In the genomic region with DNA sequence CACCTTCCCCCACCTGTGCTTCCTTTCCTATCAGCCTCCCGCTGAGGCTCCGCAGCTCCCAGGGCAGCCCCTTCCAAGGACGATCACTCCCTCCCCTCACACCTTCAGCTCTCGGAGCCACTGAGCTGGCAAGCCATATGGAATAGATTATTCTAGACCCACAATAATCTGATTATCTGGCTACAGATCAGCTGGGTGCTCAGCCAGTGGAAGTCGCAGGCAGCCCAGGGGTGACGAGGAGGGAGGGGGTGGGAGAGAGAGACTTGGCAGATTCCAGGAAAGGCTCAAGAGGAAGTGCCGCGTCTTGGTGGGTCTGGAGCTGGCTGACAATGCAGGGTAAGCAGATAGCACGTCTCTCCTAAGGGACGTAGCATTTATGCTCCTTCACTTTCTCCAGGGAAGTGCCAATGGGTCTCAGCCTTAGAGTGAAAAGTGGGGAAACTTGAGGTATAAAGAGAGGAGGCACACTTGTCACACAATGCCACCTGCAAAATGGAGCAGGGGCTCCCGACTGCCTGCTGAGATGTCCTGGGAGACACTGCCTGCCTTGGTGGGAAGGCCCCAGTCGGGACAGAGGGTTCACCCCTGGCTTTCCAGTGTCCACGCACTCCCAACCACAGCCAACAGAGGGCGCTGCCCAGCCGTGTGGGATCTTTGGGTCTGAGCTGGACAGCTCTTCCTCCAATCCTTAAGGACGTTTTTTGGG, we compare ENCODE assay signal across 8 cellular contexts. TPM values are rescaled to one million over a fixed set of nuclear protein-coding genes. Genes with fewer than 3 reads are reported as not detected.
DNase-seq lines count a peak whose midpoint lies in the region; ATAC-seq, FAIRE-seq and TF ChIP-seq lines count a peak whose summit lies in the region.

No MANE protein-coding gene starts in this region.

- DNase-seq in NK-92 treated with Interleukin-12 subunit alpha and Interleukin-12 subunit beta, amount 100 ng/mL, for 24 hours (lab: John Stamatoyannopoulos, UW): peak; percentile 34
- DNase-seq in NK-92 (lab: John Stamatoyannopoulos, UW; ENCODE audit: unreplicated experiment) (no peak), HT1080 (ENCODE audit: low read depth) (peak; percentile 73), SJCRH30 (peak; percentile 60 to 88), activated gamma-delta T cell treated with Interleukin-2 at 50 U/mL for 16 hours (peak; percentile 54), glomerular endothelial cell (ENCODE audit: extremely low read depth, low read depth, low spot score) (peak; percentile 23), pancreas (peak; percentile 73 to 98 (median 89)), ureter (ENCODE audit: low spot score) (peak; percentile 87)

- H3K27ac ChIP-seq in SJCRH30: no peak overlapping the region
- H3K27ac ChIP-seq in pancreas: peak overlapping the region; percentile 40 to 86 (median 76)

- WGBS in pancreas, 2 donors: 37 to 38% methylated on average over 16 of the region's 16 CpGs

- peak; percentile 92 to 94 (median 92) for TF ChIP-seq CTCF in pancreas (IDR thresholded peaks at IDR 0.05)

- no peaks in the 10 kb centered on the region for H3K9me3 ChIP-seq in SJCRH30 (replicated peaks)
- H3K9me3 ChIP-seq in pancreas: no peaks in the 10 kb centered on the region

- no peak overlapping the region for H3K4me3 ChIP-seq in SJCRH30
- no peak overlapping the region for H3K4me3 ChIP-seq in pancreas

- 0 out of 2 replicates have a peak, but pooled peaks cover 3% of the 10 kb centered on the region for H3K27me3 ChIP-seq in SJCRH30
- H3K27me3 ChIP-seq in pancreas: no peaks in the 10 kb centered on the region

- H3K4me1 ChIP-seq in SJCRH30 (no peaks in the 10 kb centered on the region), pancreas (peaks cover 9 to 24% (median 21%) of the 10 kb centered on the region in 3 donors)

- FAIRE-seq in pancreas (lab: Jason Lieb, UNC): no peak

- H3K36me3 ChIP-seq in SJCRH30 (no peaks in the 10 kb centered on the region), pancreas (no peaks in the 10 kb centered on the region)

- peak; percentile 79 to 92 (median 88) for ATAC-seq in pancreas

- intact Hi-C loops in pancreas (cut with DNase I): no loop called here

RNA-seq across cellular contexts. Expression of a gene that starts 9.4 kb away (rescaled TPM):
- 0.72 and 1.1 TPM in 2 replicates for total RNA-seq in HT1080 (2014; rRNA removed; shearing (Covaris generic))
- 1.7 and 2.5 TPM in 2 replicates for polyA plus RNA-seq in HT1080 (2015; cell fraction: cytosol; rRNA removed)
- polyA plus RNA-seq in HT1080 (2015; cell fraction: nucleus; rRNA removed): 1.1 and 1.6 TPM in 2 replicates
- not detected in 2 replicates for total RNA-seq in SJCRH30 (2014; rRNA removed; shearing (Covaris generic))
- 0.58 and 1.5 TPM in 2 replicates for total RNA-seq in glomerular endothelial cell
- 1 to 10 TPM; 1.5 to 4.0 (median 2.4) TPM for total RNA-seq in pancreas
- 1 to 10 TPM; 1.1 to 2.1 TPM for polyA plus RNA-seq in pancreas
- total RNA-seq in ureter: 0.29 TPM

RNA-seq across cellular contexts. Expression of a gene that starts 15.7 kb away (rescaled TPM):
- total RNA-seq in HT1080 (2014; rRNA removed; shearing (Covaris generic)): not detected in 2 replicates
- polyA plus RNA-seq in HT1080 (2015; cell fraction: cytosol; rRNA removed): not detected in 2 replicates
- not detected in 2 replicates for polyA plus RNA-seq in HT1080 (2015; cell fraction: nucleus; rRNA removed)
- not detected in 2 replicates for total RNA-seq in SJCRH30 (2014; rRNA removed; shearing (Covaris generic))
- 0.15 TPM in 1 of 2 replicates, not detected in the other for total RNA-seq in glomerular endothelial cell
- total RNA-seq in pancreas: under 1 TPM in 4 of 6 donors, not detected in 2; 0.16 to 0.46 (median 0.30) TPM
- under 1 TPM in 1 of 2 donors, not detected in 1; 0.12 TPM for polyA plus RNA-seq in pancreas
- not detected for total RNA-seq in ureter

RNA-seq across cellular contexts. Expression of a gene that starts 54.2 kb away (rescaled TPM):
- total RNA-seq in HT1080 (2014; rRNA removed; shearing (Covaris generic)): 357 and 384 TPM in 2 replicates
- 340 and 361 TPM in 2 replicates for polyA plus RNA-seq in HT1080 (2015; cell fraction: cytosol; rRNA removed)
- polyA plus RNA-seq in HT1080 (2015; cell fraction: nucleus; rRNA removed): 1,086 and 1,306 TPM in 2 replicates
- total RNA-seq in SJCRH30 (2014; rRNA removed; shearing (Covaris generic)): 0.28 and 0.77 TPM in 2 replicates
- 239 and 457 TPM in 2 replicates for total RNA-seq in glomerular endothelial cell
- total RNA-seq in pancreas: 1,000 to 10,000 TPM in 2 of 6 donors, 100 to 1,000 TPM in 4; 401 to 1,207 (median 921) TPM
- 100 to 1,000 TPM; 388 to 524 TPM for polyA plus RNA-seq in pancreas
- 18.8 TPM for total RNA-seq in ureter

Comparison
In these comparisons a context has a peak if more than half of its experiments do, and no peak if none do; other contexts are left out.
1. RNA of a gene that starts 54.2 kb away (total RNA-seq): 401 to 1,207 TPM in pancreas, 357 to 384 TPM in HT1080 and 239 to 457 TPM in glomerular endothelial cell; 18.8 TPM in ureter (single experiment) and 0.28 to 0.77 TPM in SJCRH30; every median in the first group is over 10 times any median in the second.